18 cellular contexts compared by ENCODE assay signal in genomic region chr1:164604541-164604940, GRCh38. TPM values are rescaled to one million over a fixed set of nuclear protein-coding genes. Genes with fewer than 3 reads are reported as not detected.
DNase-seq lines count a peak whose midpoint lies in the region; ATAC-seq and TF ChIP-seq lines count a peak whose summit lies in the region.
"Had no signal": no experiment of that assay in that cellular context is flagged by ENCODE, and none has a peak within 500 bp of the region (broad histone marks: within the 10 kb centered on the region; RNA-seq: fewer than 3 reads in every experiment).

No MANE protein-coding gene starts in this region.

- H3K36me3 Mint-ChIP-seq in HFFc6 (ENCODE audit: low read depth): peaks cover 4% of the 10 kb centered on the region; the same call in 1 of the 2 replicates
- peaks cover 42% of the 10 kb centered on the region for H3K36me3 Mint-ChIP-seq in nephron progenitor cell (ENCODE audit: low read depth)
- H3K36me3 Mint-ChIP-seq: CD4-positive, CD25-positive, alpha-beta regulatory T cell had no signal

- H3K27me3 ChIP-seq in vagina: no peaks in the 10 kb centered on the region
- H3K27me3 ChIP-seq: right lobe of liver had no signal

- H3K4me1 Mint-ChIP-seq in HFFc6 (ENCODE audit: low read depth): peaks cover 56% of the 10 kb centered on the region
- H3K4me1 Mint-ChIP-seq in nephron progenitor cell: peaks cover 52% of the 10 kb centered on the region
- H3K4me1 Mint-ChIP-seq: activated B cell treated with CpG ODN at 0.5 μM for 24 hours; CD4-positive, CD25-positive, alpha-beta regulatory T cell had no signal

- H3K4me1 ChIP-seq in vagina: peaks cover 98% of the 10 kb centered on the region

- peak overlapping the region; percentile 6; the same call in 1 of the 2 replicates for H3K4me3 Mint-ChIP-seq in HFFc6
- H3K4me3 Mint-ChIP-seq in nephron progenitor cell: peak overlapping the region; percentile 6
- H3K4me3 Mint-ChIP-seq: activated B cell treated with CpG ODN at 0.5 μM for 24 hours; CD4-positive, CD25-positive, alpha-beta regulatory T cell; T-helper 1 cell treated with Interleukin-12 subunit alpha and Interleukin-12 subunit beta and Interleukin-4 antibody, amounts not matched to agents 30 μg/mL and 1 μg/mL, for 36 hours had no signal

- no peak for TF ChIP-seq CTCF in HFFc6 (IDR thresholded peaks at IDR 0.05)
- no peak for TF ChIP-seq CTCF in cardiac fibroblast (IDR thresholded peaks at IDR 0.05; ENCODE audit: low read depth, low read length)
- TF ChIP-seq CTCF in nephron progenitor cell (IDR thresholded peaks at IDR 0.05): no peak
- no peak for TF ChIP-seq CTCF in vagina (IDR thresholded peaks at IDR 0.05)
- no peak for TF ChIP-seq CTCF in GM13976 (IDR thresholded peaks at IDR 0.05; ENCODE audit: borderline replicate concordance, control extremely low read depth, extremely low read depth, insufficient read depth, missing control alignments)

- no peaks in the 10 kb centered on the region for H3K9me3 ChIP-seq in vagina
- H3K9me3 ChIP-seq: neutrophil, right lobe of liver had no signal

- H3K27ac Mint-ChIP-seq in HFFc6 (peak overlapping the region; percentile 9), nephron progenitor cell (peak overlapping the region; percentile 86)
- H3K27ac Mint-ChIP-seq: activated B cell treated with CpG ODN at 0.5 μM for 24 hours; CD4-positive, CD25-positive, alpha-beta regulatory T cell; T-helper 1 cell treated with Interleukin-12 subunit alpha and Interleukin-12 subunit beta and Interleukin-4 antibody, amounts not matched to agents 30 μg/mL and 1 μg/mL, for 36 hours had no signal

- H3K27me3 Mint-ChIP-seq in HFFc6 (ENCODE audit: insufficient read depth): no peaks in the 10 kb centered on the region; the same call in 1 of the 2 replicates
- peaks cover 2% of the 10 kb centered on the region for H3K27me3 Mint-ChIP-seq in nephron progenitor cell (ENCODE audit: low read depth, poor library complexity)
- H3K27me3 Mint-ChIP-seq: CD4-positive, CD25-positive, alpha-beta regulatory T cell had no signal

- no peak overlapping the region for H3K4me3 ChIP-seq in cardiac fibroblast (replicated peaks in 1 of 2; ENCODE audit: low read depth in 2 of 2, low read length in 2 of 2)
- no peak overlapping the region for H3K4me3 ChIP-seq in vagina
- H3K4me3 ChIP-seq: right lobe of liver had no signal

- in situ Hi-C loops in GM13976 (cut with MboI; ENCODE audit: low sequenced_read_pairs, unreplicated experiment): no loop called here

- no peak for TF ChIP-seq POLR2A in vagina (IDR thresholded peaks at IDR 0.05)

- DNase-seq in HFFc6: peak; percentile 51
- DNase-seq in cardiac fibroblast (ENCODE audit: low read depth in 2 of 2): peak; percentile 41 to 61
- no peak for DNase-seq in nephron progenitor cell
- DNase-seq in vagina (ENCODE audit: extremely low spot score in 2 of 2): no peak
- no peak for DNase-seq in GM13976 (ENCODE audit: low spot score)
- no peak for DNase-seq in ureter (ENCODE audit: low spot score)
- DNase-seq: activated B cell treated with CpG ODN at 0.5 μM for 24 hours; activated effector memory CD4-positive, alpha-beta T cell treated with Interleukin-2 at 50 U/mL for 16 hours; amniotic stem cell; CD4-positive, CD25-positive, alpha-beta regulatory T cell; GOT3; mesenchymal stem cell; NCI-H1694; right lobe of liver; stimulated activated CD4-positive, alpha-beta T cell treated with anti-CD3 and anti-CD28 coated beads, Interleukin-2, amount 100 ng/mL, for 24 hours had no signal

- no peak for ATAC-seq in HG03571 (IDR thresholded peaks at IDR 0.05; ENCODE audit: unreplicated experiment)
- ATAC-seq: right lobe of liver had no signal

- H3K9me3 Mint-ChIP-seq in HFFc6: no peaks in the 10 kb centered on the region
- H3K9me3 Mint-ChIP-seq in nephron progenitor cell: peaks cover 3% of the 10 kb centered on the region
- H3K9me3 Mint-ChIP-seq: activated B cell treated with CpG ODN at 0.5 μM for 24 hours; T-helper 1 cell treated with Interleukin-12 subunit alpha and Interleukin-12 subunit beta and Interleukin-4 antibody, amounts not matched to agents 30 μg/mL and 1 μg/mL, for 36 hours had no signal

- H3K27ac ChIP-seq in vagina: peak overlapping the region; percentile 34
- H3K27ac ChIP-seq: neutrophil, right lobe of liver had no signal

- H3K36me3 ChIP-seq in vagina: no peaks in the 10 kb centered on the region
- H3K36me3 ChIP-seq: neutrophil, right lobe of liver had no signal

- intact Hi-C loops in vagina (cut with DNase I): no loop called here

RNA-seq across cellular contexts. Expression of gene PBX1, which starts 45.6 kb away (rescaled TPM):
- 10 to 100 TPM; 35.4 to 42.3 (median 39.1) TPM for total RNA-seq in HFFc6 (2021; fragmentation: NEBNext Ultra II Directional; extraction: Animal tissue kit (Norgen Biotek cat#: 25700))
- total RNA-seq in vagina (69.0 TPM), ureter (169 TPM)
- total RNA-seq: activated B cell treated with CpG ODN at 0.5 μM for 24 hours had no signal

Comparison
In these comparisons a context has a peak if more than half of its experiments do, and no peak if none do; other contexts are left out.
1. DNase-seq: peak in HFFc6 (single experiment) and cardiac fibroblast (2 of 2); none in nephron progenitor cell (single experiment), vagina (0 of 2), GM13976 (single experiment) and ureter (single experiment).